ENCODE assay signal across 16 cellular contexts in the genomic region with DNA sequence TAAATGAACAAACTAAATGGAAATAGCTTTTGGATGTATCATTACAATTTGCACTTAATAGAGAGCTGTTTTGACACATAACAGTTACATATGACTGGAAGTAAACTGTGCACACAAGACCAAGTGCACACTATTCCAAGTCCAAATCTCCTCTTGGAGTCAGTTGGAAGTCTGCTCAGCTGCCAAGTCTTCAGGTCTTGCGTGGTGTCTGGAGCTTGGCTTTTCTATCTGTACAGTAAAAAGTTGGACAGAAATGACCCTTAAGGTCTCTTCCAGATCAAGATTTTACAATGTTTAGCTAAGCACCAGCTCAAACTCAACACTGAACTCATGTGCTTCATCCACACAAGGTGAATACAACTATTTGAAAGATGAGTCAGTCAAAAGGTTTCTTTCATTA.
"Had no signal": no experiment of that assay in that cellular context is flagged by ENCODE, and none has a peak within 500 bp of the region (broad histone marks: within the 10 kb centered on the region; RNA-seq: fewer than 3 reads in every experiment).

No MANE protein-coding gene starts in this region.

- H3K9me3 ChIP-seq: heart left ventricle, neutrophil, ovary, psoas muscle, right atrium auricular region, tibial artery had no signal

- H3K27me3 ChIP-seq: neutrophil, ovary, right atrium auricular region had no signal

- H3K27ac ChIP-seq: cardiac muscle cell, epithelial cell of prostate, heart left ventricle, neutrophil, ovary, psoas muscle, right atrium auricular region, tibial artery had no signal

- ATAC-seq: activated CD4-positive, CD25-positive, alpha-beta regulatory T cell treated with anti-CD3 and anti-CD28 coated beads, Interleukin-2, amount 50 U/mL, for 24 hours; activated T-cell treated with anti-CD3 and anti-CD28 coated beads, Interleukin-2, amount 50 U/mL, for 72 hours had no signal

- DNase-seq: activated CD4-positive, alpha-beta memory T cell treated with anti-CD3 and anti-CD28 coated beads, Interleukin-2, amount 10 ng/mL, durations not matched to agents 7 days and 5 days; activated effector memory CD4-positive, alpha-beta T cell treated with Interleukin-2 at 50 U/mL for 16 hours; activated naive CD8-positive, alpha-beta T cell treated with anti-CD3 and anti-CD28 coated beads, Interleukin-2, amount 10 ng/mL, durations not matched to agents 7 days and 5 days; amygdala; natural killer cell; psoas muscle; stimulated activated CD4-positive, alpha-beta T cell treated with anti-CD3 and anti-CD28 coated beads, Interleukin-12 subunit alpha, Interleukin-12 subunit beta, amount 100 ng/mL, for 4 hours; tibial artery had no signal

- H3K4me3 ChIP-seq: cardiac muscle cell, heart left ventricle, ovary, psoas muscle, right atrium auricular region, tibial artery had no signal

- H3K36me3 ChIP-seq: cardiac muscle cell, heart left ventricle, neutrophil, ovary, right atrium auricular region, tibial artery had no signal
